ENCODE assay signal across 12 cellular contexts in the genomic region with DNA sequence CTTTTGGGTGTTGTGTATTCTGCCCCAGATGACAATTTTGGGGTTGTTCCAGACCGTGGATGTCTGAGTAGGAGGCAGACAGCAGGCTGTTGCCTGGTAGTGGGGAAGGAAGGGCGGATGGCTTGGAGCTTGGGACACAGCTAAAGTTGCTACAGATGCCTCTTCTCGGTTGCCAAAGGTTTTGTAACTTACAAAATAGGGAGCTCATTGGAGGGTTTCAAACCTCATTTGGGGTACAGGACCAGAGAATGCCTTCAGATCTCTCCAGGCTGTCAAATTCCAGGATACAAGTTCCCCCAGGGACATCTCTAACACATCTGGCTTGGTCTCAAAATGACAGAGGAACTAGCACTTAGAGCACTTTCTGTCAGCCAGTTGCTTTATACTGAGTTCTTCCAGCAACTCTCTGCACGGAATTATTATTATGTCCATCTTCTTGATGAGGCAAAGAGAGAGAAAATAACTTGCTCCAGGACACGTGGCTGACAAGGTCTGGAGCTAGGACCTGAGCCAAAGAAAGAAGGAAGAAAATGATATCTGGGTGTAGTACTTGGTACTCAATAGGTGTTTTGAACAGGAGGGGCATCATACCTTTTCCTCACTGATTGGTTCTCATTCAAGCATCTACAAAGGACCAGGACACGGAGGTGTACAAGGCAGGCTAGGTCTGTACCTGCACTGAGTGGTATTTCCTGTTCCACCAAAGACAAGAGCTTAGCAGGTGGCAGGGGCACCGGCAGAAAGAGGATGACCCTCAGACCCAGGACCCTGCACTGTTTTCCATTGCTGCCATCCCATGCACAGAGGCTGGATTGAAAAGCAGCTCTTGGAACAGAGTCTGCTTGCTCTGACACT. TPM values are rescaled to one million over a fixed set of nuclear protein-coding genes. Genes with fewer than 3 reads are reported as not detected.
DNase-seq lines count a peak whose midpoint lies in the region; ATAC-seq and TF ChIP-seq lines count a peak whose summit lies in the region.
"Had no signal": no experiment of that assay in that cellular context is flagged by ENCODE, and none has a peak within 500 bp of the region (broad histone marks: within the 10 kb centered on the region; RNA-seq: fewer than 3 reads in every experiment).

No MANE protein-coding gene starts in this region.

- H3K36me3 ChIP-seq in prostate gland: no peaks in the 10 kb centered on the region
- H3K36me3 ChIP-seq: SJCRH30 had no signal

- H3K4me3 ChIP-seq in prostate gland: no peak overlapping the region
- H3K4me3 ChIP-seq: SJCRH30 had no signal

- no peak for DNase-seq in Right ventricle myocardium inferior (ENCODE audit: missing footprints)
- DNase-seq in cardiac septum (ENCODE audit: low spot score): no peak
- DNase-seq in Right ventricle myocardium superior: peak; percentile 48
- no peak for DNase-seq in prostate gland (ENCODE audit: low spot score)
- DNase-seq in NCI-H187 treated with DMSO at 0.1 percent for 48 hours (lab: John Stamatoyannopoulos, UW): no peak
- DNase-seq in activated CD4-positive, CD25-positive, alpha-beta regulatory T cell treated with anti-CD3 and anti-CD28 coated beads, Interleukin-2, amount 50 U/mL, for 72 hours: no peak
- DNase-seq in T-helper 9 cell: no peak
- DNase-seq: activated B cell treated with CpG ODN at 0.5 μM for 24 hours; effector memory CD8-positive, alpha-beta T cell; NCI-H510A treated with DMSO at 0.1 percent for 48 hours; SJCRH30 had no signal

- intact Hi-C loops in Right ventricle myocardium inferior (cut with DNase I) (no loop called here), cardiac septum (cut with DNase I) (loop anchor here (10.0 kb wide), 1 partner anchor 259 kb away; no protein-coding TSS in a partner anchor), Right ventricle myocardium superior (cut with DNase I) (no loop called here), prostate gland (cut with DNase I) (loop anchor here (10.0 kb wide), 1 partner anchor 109 kb away; no protein-coding TSS in a partner anchor)

- no peak for TF ChIP-seq CTCF in prostate gland (IDR thresholded peaks at IDR 0.05)

- no peaks in the 10 kb centered on the region for H3K9me3 ChIP-seq in prostate gland
- H3K9me3 ChIP-seq: SJCRH30 had no signal

- ATAC-seq in Right ventricle myocardium inferior (peak; percentile 67), Right ventricle myocardium superior (ENCODE audit: poor library complexity) (peak; percentile 49), GM19035 (IDR thresholded peaks at IDR 0.05; ENCODE audit: unreplicated experiment) (no peak)
- ATAC-seq: effector memory CD8-positive, alpha-beta T cell had no signal

- H3K27me3 ChIP-seq in prostate gland (replicated peaks; ENCODE audit: insufficient read depth): no peaks in the 10 kb centered on the region
- H3K27me3 ChIP-seq: SJCRH30 had no signal

- TF ChIP-seq POLR2A in prostate gland (IDR thresholded peaks at IDR 0.05): no peak

- 46% methylated on average over 7 of the region's 7 CpGs for WGBS in prostate gland

- peaks cover 7% of the 10 kb centered on the region for H3K4me1 ChIP-seq in prostate gland (replicated peaks)
- H3K4me1 ChIP-seq: SJCRH30 had no signal

- peak overlapping the region; percentile 49 for H3K27ac ChIP-seq in prostate gland
- H3K27ac ChIP-seq: SJCRH30 had no signal

RNA-seq across cellular contexts. Expression of gene SLC1A2, which starts 55.9 kb away (rescaled TPM):
- 3.8 TPM for total RNA-seq in Right ventricle myocardium inferior
- 8.8 TPM for total RNA-seq in cardiac septum
- total RNA-seq in Right ventricle myocardium superior: 2.0 TPM
- 1 to 10 TPM in 1 of 2 donors, under 1 TPM in 1; 0.82 to 1.5 TPM for total RNA-seq in prostate gland
- total RNA-seq: activated B cell treated with CpG ODN at 0.5 μM for 24 hours, SJCRH30 had no signal

Comparison
In these comparisons a context has a peak if more than half of its experiments do, and no peak if none do; other contexts are left out.
1. intact Hi-C loops: an anchor here in cardiac septum (10.0 kb wide) and prostate gland (10.0 kb wide); none called in Right ventricle myocardium inferior and Right ventricle myocardium superior.